In genomic region chr13:27601208-27601607, GRCh38 we compare ENCODE assay signal across 22 cellular contexts.
"Had no signal": no experiment of that assay in that cellular context is flagged by ENCODE, and none has a peak within 500 bp of the region (broad histone marks: within the 10 kb centered on the region; RNA-seq: fewer than 3 reads in every experiment).

No MANE protein-coding gene starts in this region.

- DNase-seq: IMR-90, Kasumi-1, MM.1S, NCI-H1092 treated with DMSO at 0.1 percent for 48 hours, NCI-H1436, NCI-H187, NCI-H2029, NCI-H2081 treated with DMSO at 0.1 percent for 48 hours, NCI-H2171, NCI-H226, NCI-H446, NCI-H510A, NCI-H524 treated with DMSO at 0.1 percent for 48 hours, NCI-H69, NCI-H774, Right ventricle myocardium superior, RPMI8226, SIG-M5 had no signal

- H3K27ac ChIP-seq: KMS-11, SJSA1, SK-N-MC had no signal

- FAIRE-seq: RCC 7860 had no signal
